ENCODE assay signal across 8 cellular contexts in genomic region chr21:31731802-31732537, GRCh38. TPM values are rescaled to one million over a fixed set of nuclear protein-coding genes. Genes with fewer than 3 reads are reported as not detected.
DNase-seq lines count a peak whose midpoint lies in the region; ATAC-seq, FAIRE-seq and TF ChIP-seq lines count a peak whose summit lies in the region.

A gene with protein sequence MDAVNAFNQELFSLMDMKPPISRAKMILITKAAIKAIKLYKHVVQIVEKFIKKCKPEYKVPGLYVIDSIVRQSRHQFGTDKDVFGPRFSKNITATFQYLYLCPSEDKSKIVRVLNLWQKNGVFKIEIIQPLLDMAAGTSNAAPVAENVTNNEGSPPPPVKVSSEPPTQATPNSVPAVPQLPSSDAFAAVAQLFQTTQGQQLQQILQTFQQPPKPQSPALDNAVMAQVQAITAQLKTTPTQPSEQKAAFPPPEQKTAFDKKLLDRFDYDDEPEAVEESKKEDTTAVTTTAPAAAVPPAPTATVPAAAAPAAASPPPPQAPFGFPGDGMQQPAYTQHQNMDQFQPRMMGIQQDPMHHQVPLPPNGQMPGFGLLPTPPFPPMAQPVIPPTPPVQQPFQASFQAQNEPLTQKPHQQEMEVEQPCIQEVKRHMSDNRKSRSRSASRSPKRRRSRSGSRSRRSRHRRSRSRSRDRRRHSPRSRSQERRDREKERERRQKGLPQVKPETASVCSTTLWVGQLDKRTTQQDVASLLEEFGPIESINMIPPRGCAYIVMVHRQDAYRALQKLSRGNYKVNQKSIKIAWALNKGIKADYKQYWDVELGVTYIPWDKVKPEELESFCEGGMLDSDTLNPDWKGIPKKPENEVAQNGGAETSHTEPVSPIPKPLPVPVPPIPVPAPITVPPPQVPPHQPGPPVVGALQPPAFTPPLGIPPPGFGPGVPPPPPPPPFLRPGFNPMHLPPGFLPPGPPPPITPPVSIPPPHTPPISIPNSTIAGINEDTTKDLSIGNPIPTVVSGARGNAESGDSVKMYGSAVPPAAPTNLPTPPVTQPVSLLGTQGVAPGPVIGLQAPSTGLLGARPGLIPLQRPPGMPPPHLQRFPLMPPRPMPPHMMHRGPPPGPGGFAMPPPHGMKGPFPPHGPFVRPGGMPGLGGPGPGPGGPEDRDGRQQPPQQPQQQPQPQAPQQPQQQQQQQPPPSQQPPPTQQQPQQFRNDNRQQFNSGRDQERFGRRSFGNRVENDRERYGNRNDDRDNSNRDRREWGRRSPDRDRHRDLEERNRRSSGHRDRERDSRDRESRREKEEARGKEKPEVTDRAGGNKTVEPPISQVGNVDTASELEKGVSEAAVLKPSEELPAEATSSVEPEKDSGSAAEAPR (minus strand): TSS chr21:31732118. CDS start chr21:31731692, 426 bp downstream.

- peaks cover 11% of the 10 kb centered on the region; the same call in 1 of the 2 replicates for H3F3A ChIP-seq in MM.1S (ENCODE audit: insufficient read depth, low read length)

- H3K9ac ChIP-seq in HCT116 (ENCODE audit: low read length) (peak within 1 kb of the TSS; percentile 93), MM.1S (ENCODE audit: low read length) (peak within 1 kb of the TSS; percentile 85)

- peak; percentile 91 for ATAC-seq in HCT116

- peak within 1 kb of the TSS; percentile 64 for H3K27ac Mint-ChIP-seq in activated naive CD4-positive, alpha-beta T cell treated with anti-CD3 and anti-CD28 coated beads for 36 hours

- no peaks in the 10 kb centered on the region for H3K27me3 Mint-ChIP-seq in activated naive CD4-positive, alpha-beta T cell treated with anti-CD3 and anti-CD28 coated beads for 36 hours (ENCODE audit: low read depth)

- RAD21 ChIA-PET in HCT116 (lab: Charles Lee; ENCODE audit: low non-redundant PET in 1 of 2, low total read pairs in 2 of 2, uncharacterized antibody in 2 of 2, unreplicated experiment in 2 of 2), result no interaction called here

- no peaks in the 10 kb centered on the region for H3K27me3 ChIP-seq in HCT116 (ENCODE audit: insufficient read depth, low read length)
- no peaks in the 10 kb centered on the region for H3K27me3 ChIP-seq in MM.1S (replicated peaks; ENCODE audit: insufficient read depth, low read length)
- H3K27me3 ChIP-seq in SJSA1 (replicated peaks), result no peaks in the 10 kb centered on the region
- no peaks in the 10 kb centered on the region for H3K27me3 ChIP-seq in neutrophil

- H2AFZ ChIP-seq in HCT116 (ENCODE audit: low read depth, low read length, poor library complexity, severe bottlenecking) (no peak within 1 kb of the TSS), MM.1S (ENCODE audit: low read length) (peak within 1 kb of the TSS; percentile 71)

- H3K9me3 ChIP-seq in HCT116 (ENCODE audit: control insufficient read depth in 1 of 2, insufficient read depth in 1 of 2, low read depth in 1 of 2, low read length in 2 of 2), result no peaks in the 10 kb centered on the region
- H3K9me3 ChIP-seq in MM.1S (replicated peaks; ENCODE audit: insufficient read depth, low read length), result no peaks in the 10 kb centered on the region
- H3K9me3 ChIP-seq in SJSA1 (replicated peaks), result no peaks in the 10 kb centered on the region
- H3K9me3 ChIP-seq in neutrophil, result no peaks in the 10 kb centered on the region

- H3K4me2 ChIP-seq in HCT116 (ENCODE audit: low read length) (peak within 1 kb of the TSS; percentile 90), MM.1S (ENCODE audit: low read depth, low read length) (peak within 1 kb of the TSS; percentile 91)

- TF ChIP-seq CTCF in HCT116 (IDR thresholded peaks at IDR 0.05 in 2 of 3, conservative IDR thresholded peaks at IDR 0.05 in 1 of 3; ENCODE audit: borderline replicate concordance in 1 of 3, insufficient read depth in 1 of 3, low read depth in 2 of 3, low read length in 2 of 3), result no peak
- no peak for TF ChIP-seq CTCF in MM.1S (IDR thresholded peaks at IDR 0.05; ENCODE audit: low read length)
- TF ChIP-seq CTCF in neutrophil (IDR thresholded peaks at IDR 0.05), result no peak
- no peak for TF ChIP-seq CTCF in subcutaneous adipose tissue (IDR thresholded peaks at IDR 0.05; ENCODE audit: low read depth)

- TF ChIP-seq RAD21 in HCT116 (IDR thresholded peaks at IDR 0.05; ENCODE audit: low read depth), result no peak

- H3K4me1 ChIP-seq in HCT116 (ENCODE audit: control insufficient read depth in 1 of 2, insufficient read depth in 2 of 2, low read length in 2 of 2) (peaks cover 15 to 31% of the 10 kb centered on the region in 2 experiments), MM.1S (ENCODE audit: low read length) (peaks cover 32% of the 10 kb centered on the region), SJSA1 (replicated peaks) (peaks cover 23% of the 10 kb centered on the region), neutrophil (ENCODE audit: control insufficient read depth in 1 of 2, insufficient read depth in 1 of 2, low read depth in 1 of 2, low read length in 1 of 2) (peaks cover 30 to 32% of the 10 kb centered on the region in 2 experiments)

- H3K36me3 Mint-ChIP-seq in activated naive CD4-positive, alpha-beta T cell treated with anti-CD3 and anti-CD28 coated beads for 36 hours (ENCODE audit: low read depth), result peaks cover 4% of the 10 kb centered on the region

- POLR2A ChIA-PET in HCT116 (lab: Charles Lee), result interaction anchor here (0.6 kb wide), 1 partner anchor 165 kb away, joined by 3 read pairs; no protein-coding TSS in a partner anchor

- no peak for FAIRE-seq in frontal cortex (lab: Jason Lieb, UNC)

- H3K9me3 Mint-ChIP-seq in activated naive CD4-positive, alpha-beta T cell treated with anti-CD3 and anti-CD28 coated beads for 36 hours, result no peaks in the 10 kb centered on the region

- H4K20me1 ChIP-seq in HCT116 (ENCODE audit: insufficient read depth) (peaks cover 19% of the 10 kb centered on the region; the same call in 1 of the 2 replicates), MM.1S (ENCODE audit: insufficient read depth, low read length) (peaks cover 40% of the 10 kb centered on the region)

- H3K27ac ChIP-seq in HCT116 (ENCODE audit: low read depth, low read length), result peak within 1 kb of the TSS; percentile 88
- H3K27ac ChIP-seq in MM.1S (ENCODE audit: low read length), result peak within 1 kb of the TSS; percentile 77
- peak within 1 kb of the TSS; percentile 93 for H3K27ac ChIP-seq in SJSA1
- peak within 1 kb of the TSS; percentile 92 for H3K27ac ChIP-seq in neutrophil

- peak within 1 kb of the TSS; percentile 83 for H3K4me3 Mint-ChIP-seq in activated naive CD4-positive, alpha-beta T cell treated with anti-CD3 and anti-CD28 coated beads for 36 hours

- H3K36me3 ChIP-seq in HCT116 (ENCODE audit: control insufficient read depth in 1 of 2, insufficient read depth in 2 of 2, low read length in 2 of 2) (no peaks in the 10 kb centered on the region), MM.1S (replicated peaks; ENCODE audit: insufficient read depth, low read length) (no peaks in the 10 kb centered on the region), SJSA1 (peaks cover 25% of the 10 kb centered on the region), neutrophil (no peaks in the 10 kb centered on the region)

- TF ChIP-seq POLR2A in HCT116 (IDR thresholded peaks at IDR 0.05; ENCODE audit: borderline replicate concordance, extremely low read depth, insufficient read depth, insufficient read length), result peak; percentile 92

- intact Hi-C loops in HCT116 (cut with micrococcal nuclease), result loop anchor here (2.0 kb wide), 1 partner anchor 67 kb away; no protein-coding TSS in a partner anchor
- intact Hi-C loops in activated naive CD4-positive, alpha-beta T cell treated with anti-CD3 and anti-CD28 coated beads for 36 hours (cut with micrococcal nuclease), result loop anchor here (1.0 to 5.0 kb wide), 9 partner anchors 9 to 1040 kb away; partner anchors contain the start of genes KRTAP21-3, MIS18A, PAXBP1 and SOD1

- DNase-seq in GM04503 (ENCODE audit: low read depth), result peak; percentile 53
- DNase-seq in HCT116 (ENCODE audit: low read depth, low spot score), result peak; percentile 56
- peak; percentile 96 for DNase-seq in MM.1S
- DNase-seq in SJSA1 (ENCODE audit: low read depth in 1 of 2, low spot score in 2 of 2), result peak; percentile 89 to 90
- DNase-seq in activated naive CD4-positive, alpha-beta T cell treated with anti-CD3 and anti-CD28 coated beads for 36 hours, result peak; percentile 75
- peak; percentile 97 to 99 for DNase-seq in frontal cortex (ENCODE audit: low spot score in 2 of 2)

- H3K79me2 ChIP-seq in HCT116 (ENCODE audit: insufficient read depth, low read length) (peaks cover 49% of the 10 kb centered on the region), MM.1S (ENCODE audit: low read length) (peaks cover 48% of the 10 kb centered on the region)

- no peaks in the 10 kb centered on the region for H3K9me2 ChIP-seq in HCT116 (ENCODE audit: insufficient read depth)
- H3K9me2 ChIP-seq in MM.1S (replicated peaks; ENCODE audit: insufficient read depth, low read length), result no peaks in the 10 kb centered on the region

- no TSS peak for BruUV-seq in HCT116 (replicated peaks; lab: Mats Ljungman, UMichigan)

- H3K4me1 Mint-ChIP-seq in activated naive CD4-positive, alpha-beta T cell treated with anti-CD3 and anti-CD28 coated beads for 36 hours (ENCODE audit: low read depth), result peaks cover 18% of the 10 kb centered on the region

- CTCF ChIA-PET in HCT116 (lab: Charles Lee), result no interaction called here
- CTCF ChIA-PET in activated naive CD4-positive, alpha-beta T cell treated with anti-CD3 and anti-CD28 coated beads for 36 hours (lab: Charles Lee), result no interaction called here

- H3K4me3 ChIP-seq in HCT116 (replicated peaks in 1 of 2; ENCODE audit: low read depth in 1 of 2, low read length in 2 of 2) (peak within 1 kb of the TSS; percentile 60 to 77), MM.1S (ENCODE audit: low read length) (peak within 1 kb of the TSS; percentile 73), SJSA1 (peak within 1 kb of the TSS; percentile 100), neutrophil (ENCODE audit: low read depth in 1 of 2, low read length in 1 of 2) (peak within 1 kb of the TSS; percentile 84 to 91)

TF ChIP-seq in HCT116, 20 proteins besides CTCF, POLR2A, EP300 and RAD21 (continues in another document):
- TF ChIP-seq EZH2 (IDR thresholded peaks at IDR 0.05), result no peak
- no peak for TF ChIP-seq SRF (IDR thresholded peaks at IDR 0.05; ENCODE audit: low read depth)
- TF ChIP-seq CBX3 (IDR thresholded peaks at IDR 0.05; ENCODE audit: low read depth), result no peak
- TF ChIP-seq FOSL1 (IDR thresholded peaks at IDR 0.05; ENCODE audit: low read depth), result no peak
- 0 out of 2 replicates have a peak, but pooled peaks have one; percentile 40 for TF ChIP-seq EGR1 (IDR thresholded peaks at IDR 0.05; ENCODE audit: low read depth)
- peak; percentile 42; the same call in 1 of the 2 replicates for TF ChIP-seq SIN3A (IDR thresholded peaks at IDR 0.05; ENCODE audit: low read depth)
- no peak for TF ChIP-seq SP1 (IDR thresholded peaks at IDR 0.05; ENCODE audit: low read depth)
- no peak for TF ChIP-seq TCF7L2 (IDR thresholded peaks at IDR 0.05; ENCODE audit: borderline replicate concordance, extremely low read depth, insufficient read depth, insufficient read length)

RNA-seq across cellular contexts. Expression of the gene that starts here (rescaled TPM):
- 31.1 TPM for total RNA-seq in HCT116 (2021; ENCODE audit: unreplicated experiment)
- polyA plus RNA-seq in HCT116 (2012), result 15.1 and 17.5 TPM in 2 replicates
- total RNA-seq in SJSA1 (2014; rRNA removed; shearing (Covaris generic)), result 5.5 and 6.5 TPM in 2 replicates
- total RNA-seq in activated naive CD4-positive, alpha-beta T cell treated with anti-CD3 and anti-CD28 coated beads for 36 hours, result 10 to 100 TPM; 39.6 to 40.5 TPM
- 5.7 TPM for total RNA-seq in frontal cortex
- total RNA-seq in subcutaneous adipose tissue, result 10 to 100 TPM; 15.6 to 34.2 (median 17.7) TPM

Comparison
In these comparisons a context has a peak if more than half of its experiments do, and no peak if none do; other contexts are left out.
1. Peak in every context shown above with its lines: DNase-seq, ATAC-seq, H3K4me3 ChIP-seq and H3K27ac ChIP-seq.